In genomic region chr14:35543006-35543405, GRCh38 we compare ENCODE assay signal across 30 cellular contexts. TPM values are rescaled to one million over a fixed set of nuclear protein-coding genes. Genes with fewer than 3 reads are reported as not detected.
"Had no signal": no experiment of that assay in that cellular context is flagged by ENCODE, and none has a peak within 500 bp of the region (broad histone marks: within the 10 kb centered on the region; RNA-seq: fewer than 3 reads in every experiment).

No MANE protein-coding gene starts in this region.

- H3K36me3 ChIP-seq: suprapubic skin, thoracic aorta, thyroid gland, transverse colon, upper lobe of right lung, uterus had no signal

- ATAC-seq: stimulated activated effector memory CD8-positive, alpha-beta T cell treated with anti-CD3 and anti-CD28 coated beads, Interleukin-12 subunit alpha, Interleukin-12 subunit beta, amount 100 ng/mL, for 72 hours; stimulated activated memory B cell treated with anti-CD40 and anti-IgM and Interleukin-4, amounts not matched to agents 10 μg/mL and 1 μg/mL and 100 μg/mL, for 72 hours; stimulated activated naive B cell treated with anti-CD40 and anti-IgM and Interleukin-4, amounts not matched to agents 10 μg/mL and 1 μg/mL and 100 μg/mL, for 72 hours; stimulated activated naive CD8-positive, alpha-beta T cell treated with anti-CD3 and anti-CD28 coated beads, Interleukin-15, amount 100 ng/mL, for 72 hours; stimulated activated naive CD8-positive, alpha-beta T cell treated with anti-CD3 and anti-CD28 coated beads, Interleukin-15, Interleukin-2, amounts not matched to agents 100 U/mL and 50 U/mL, for 24 hours; upper lobe of right lung had no signal

- H3K4me3 ChIP-seq: stomach, suprapubic skin, testis, thoracic aorta, thyroid gland, tibial artery, tibial nerve, transverse colon, upper lobe of left lung, upper lobe of right lung, uterus, vagina had no signal

- DNase-seq: stimulated activated CD4-positive, alpha-beta T cell treated with anti-CD3 and anti-CD28 coated beads, Interleukin-2, amount 100 ng/mL, for 48 hours; stimulated activated CD4-positive, alpha-beta T cell treated with anti-CD3 and anti-CD28 coated beads, Interleukin-4, amount 100 ng/mL, for 1 hour; stimulated activated CD4-positive, alpha-beta T cell treated with anti-CD3 and anti-CD28 coated beads, Interleukin-4, amount 100 ng/mL, for 24 hours; stimulated activated CD4-positive, alpha-beta T cell treated with anti-CD3 and anti-CD28 coated beads, Interleukin-4, amount 100 ng/mL, for 4 hours; stimulated activated CD8-positive, alpha-beta memory T cell treated with anti-CD3 and anti-CD28 coated beads, Interleukin-4, amount 100 ng/mL, for 48 hours; stimulated activated naive B cell treated with anti-CD40 and anti-IgM and Interleukin-4, amounts not matched to agents 10 μg/mL and 1 μg/mL and 100 μg/mL, for 72 hours; stimulated activated naive CD4-positive, alpha-beta T cell; stimulated activated naive CD4-positive, alpha-beta T cell treated with Interleukin-2 at 50 U/mL for 16 hours; stimulated activated naive CD8-positive, alpha-beta T cell treated with anti-CD3 and anti-CD28 coated beads, Interleukin-15, amount 100 ng/mL, for 72 hours; stimulated activated naive CD8-positive, alpha-beta T cell treated with anti-CD3 and anti-CD28 coated beads, Interleukin-15, Interleukin-2, amounts not matched to agents 100 U/mL and 50 U/mL, for 24 hours; stomach; substantia nigra; testis; thyroid gland; tibial artery; transverse colon; trophoblast cell; upper lobe of left lung; upper lobe of right lung; uterus had no signal

- FAIRE-seq: urothelium cell line had no signal

- H3K27ac ChIP-seq: stomach, suprapubic skin, testis, thoracic aorta, thyroid gland, tibial artery, tibial nerve, transverse colon, upper lobe of left lung, upper lobe of right lung, uterus, vagina had no signal

- H3K27me3 ChIP-seq: stomach, suprapubic skin, testis, thyroid gland, tibial artery, tibial nerve, transverse colon, upper lobe of left lung, upper lobe of right lung, uterus, vagina had no signal

- H3K9me3 ChIP-seq: stomach, suprapubic skin, testis, thoracic aorta, thyroid gland, tibial artery, tibial nerve, transverse colon, upper lobe of left lung, upper lobe of right lung, uterus, vagina had no signal

- H3K4me1 ChIP-seq: stomach, suprapubic skin, testis, thyroid gland, tibial artery, tibial nerve, transverse colon, upper lobe of left lung, upper lobe of right lung, uterus, vagina had no signal

RNA-seq across cellular contexts. Expression of gene INSM2, which starts 9.0 kb away (rescaled TPM):
- total RNA-seq: stomach, subcutaneous adipose tissue, suprapubic skin, thoracic aorta, thyroid gland, tibial nerve, upper lobe of right lung, ureter had no signal
- polyA plus RNA-seq: stomach, urinary bladder had no signal
